In genomic region chr13:90826688-90827087, GRCh38 we compare ENCODE assay signal across 11 cellular contexts.
"Had no signal": no experiment of that assay in that cellular context is flagged by ENCODE, and none has a peak within 500 bp of the region (broad histone marks: within the 10 kb centered on the region; RNA-seq: fewer than 3 reads in every experiment).

No MANE protein-coding gene starts in this region.

- H2AFZ ChIP-seq: GM23248, GM23338 had no signal

- ATAC-seq: GM23338, HCT116 had no signal

- H3K4me3 ChIP-seq: GM23248, GM23338, HAP-1 had no signal

- H3K36me3 ChIP-seq: HAP-1 had no signal

- FAIRE-seq: H1, H54 had no signal

- H3K9ac ChIP-seq: GM23248 had no signal

- H3K9me3 ChIP-seq: HAP-1 had no signal

- DNase-seq: GM23248, GOT3, H7, H9, HCEC 1CT, HFFc6 had no signal

- H3K4me1 ChIP-seq: HAP-1 had no signal

- H3K27ac ChIP-seq: GM23248 had no signal

- H3K4me2 ChIP-seq: GM23338 had no signal
